ENCODE assay signal across 10 cellular contexts in genomic region chr1:109253803-109254620, GRCh38. TPM values are rescaled to one million over a fixed set of nuclear protein-coding genes. Genes with fewer than 3 reads are reported as not detected.
DNase-seq lines count a peak whose midpoint lies in the region; ATAC-seq, FAIRE-seq and TF ChIP-seq lines count a peak whose summit lies in the region.
"Had no signal": no experiment of that assay in that cellular context is flagged by ENCODE, and none has a peak within 500 bp of the region (broad histone marks: within the 10 kb centered on the region; RNA-seq: fewer than 3 reads in every experiment).

No MANE protein-coding gene starts in this region.

- H3K27ac ChIP-seq in GM23338 (ENCODE audit: low read depth): 0 out of 2 replicates have a peak overlapping the region, but pooled peaks have one; percentile 14
- H3K27ac ChIP-seq in K562 (ENCODE audit: extremely low read depth, low read depth, low read length): peak overlapping the region; percentile 89
- H3K27ac ChIP-seq in skeletal muscle tissue (ENCODE audit: low read depth, low read length): peak overlapping the region; percentile 69

- POLR2A ChIA-PET in K562 (lab: Yijun Ruan, JAX): interaction anchor here (0.6 to 4.8 kb wide), 19 partner anchors 8 to 578 kb away, joined by 3 to 36 read pairs (median 4); partner anchors contain the start of genes PSRC1 and SORT1

- no peaks in the 10 kb centered on the region for H3F3A ChIP-seq in GM23338 (replicated peaks; ENCODE audit: low read depth)

- H3K9me3 ChIP-seq in K562 (replicated peaks; ENCODE audit: control insufficient read depth, insufficient read depth, low read depth, low read length) (no peaks in the 10 kb centered on the region), iPS-18c (ENCODE audit: control insufficient read depth, insufficient read depth, low read length) (peaks cover 7% of the 10 kb centered on the region), skeletal muscle tissue (ENCODE audit: control insufficient read depth in 3 of 3, low read length in 3 of 3) (no peaks in the 10 kb centered on the region)
- H3K9me3 ChIP-seq: Peyer's patch had no signal

- ATAC-seq in GM23338: peak; percentile 4; the same call in 2 of the 3 replicates
- ATAC-seq in K562: peak; percentile 79
- no peak for ATAC-seq in HG03571 (IDR thresholded peaks at IDR 0.05; ENCODE audit: unreplicated experiment)

- BruUV-seq in K562 (replicated peaks; lab: Mats Ljungman, UMichigan): no TSS peak

- H3K4me3 ChIP-seq in GM23338 (peak overlapping the region; percentile 26; the same call in 1 of the 2 replicates), K562 (peak overlapping the region; percentile 18; the same call in 1 of the 2 replicates), iPS-18c (ENCODE audit: insufficient read depth, low read depth, low read length) (peak overlapping the region; percentile 11; the same call in 1 of the 2 replicates), skeletal muscle tissue (ENCODE audit: low read length in 3 of 3) (peak overlapping the region; percentile 22 to 38 (median 36))
- H3K4me3 ChIP-seq: Peyer's patch had no signal

- H3K9me2 ChIP-seq in GM23338 (ENCODE audit: insufficient read depth): no peaks in the 10 kb centered on the region

- CTCF ChIA-PET in K562 (lab: Yijun Ruan, JAX; ENCODE audit: low intra/inter-chr PET ratio): no interaction called here

- intact Hi-C loops in K562 (cut with micrococcal nuclease): loop anchor here (2.0 kb wide), 1 partner anchor 53 kb away; no protein-coding TSS in a partner anchor

- H3K9ac ChIP-seq in K562 (ENCODE audit: insufficient read depth in 1 of 2, low read depth in 2 of 2, low read length in 2 of 2) (peak overlapping the region; percentile 81 to 89), skeletal muscle tissue (ENCODE audit: low read depth in 1 of 3, low read length in 3 of 3) (peak overlapping the region; percentile 45 to 61 (median 60))

- H3K9me3 Mint-ChIP-seq in GM23338: peaks cover 17% of the 10 kb centered on the region; the same call in 2 of the 3 replicates

- H3K79me2 ChIP-seq in GM23338 (replicated peaks; ENCODE audit: insufficient read depth): peaks cover 19% of the 10 kb centered on the region; the same call in 1 of the 2 replicates
- peaks cover 36% of the 10 kb centered on the region for H3K79me2 ChIP-seq in K562 (ENCODE audit: control insufficient read depth, insufficient read depth, low read length)

- in situ Hi-C loops in K562 (cut with MboI): no loop called here

- H2AFZ ChIP-seq in GM23338 (no peak overlapping the region; the same call in 1 of the 2 replicates), K562 (ENCODE audit: low read depth, low read length) (peak overlapping the region; percentile 69)

- H3K4me2 ChIP-seq in GM23338 (peak overlapping the region; percentile 64), K562 (ENCODE audit: insufficient read depth, low read length) (peak overlapping the region; percentile 83)

- no peak; the same call in 1 of the 2 replicates for TF ChIP-seq EP300 in K562 (IDR thresholded peaks at IDR 0.05; ENCODE audit: low read length)

- FAIRE-seq in K562 (lab: Jason Lieb, UNC): peak; percentile 97

- H3K4me1 ChIP-seq in GM23338 (ENCODE audit: insufficient read depth) (peaks cover 30% of the 10 kb centered on the region), K562 (replicated peaks in 1 of 2; ENCODE audit: control insufficient read depth in 2 of 2, insufficient read depth in 2 of 2, low read length in 2 of 2) (peaks cover 40 to 80% of the 10 kb centered on the region in 2 experiments), skeletal muscle tissue (ENCODE audit: control insufficient read depth in 3 of 3, insufficient read depth in 3 of 3, low read length in 3 of 3) (peaks cover 29 to 50% (median 35%) of the 10 kb centered on the region in 3 donors)

- peak overlapping the region; percentile 82; the same call in 1 of the 2 replicates for H3K27ac Mint-ChIP-seq in GM23338

- no peak for TF ChIP-seq POLR2A in K562 (conservative IDR thresholded peaks at IDR 0.05)

- H3K36me3 ChIP-seq in GM23338 (ENCODE audit: insufficient read depth) (no peaks in the 10 kb centered on the region), K562 (ENCODE audit: control insufficient read depth, insufficient read depth, low read length) (peaks cover 9% of the 10 kb centered on the region; the same call in 2 of the 3 replicates), skeletal muscle tissue (ENCODE audit: control insufficient read depth in 3 of 3, insufficient read depth in 3 of 3, low read length in 3 of 3) (peaks cover 0 to 2% (median 2%) of the 10 kb centered on the region in 3 donors)
- H3K36me3 ChIP-seq: Peyer's patch had no signal

- H3K36me3 Mint-ChIP-seq in GM23338 (ENCODE audit: low read depth): peaks cover 28% of the 10 kb centered on the region

- peak overlapping the region; percentile 27; the same call in 1 of the 3 replicates for H3K4me3 Mint-ChIP-seq in GM23338

- H3K9me1 ChIP-seq in K562 (ENCODE audit: control insufficient read depth, insufficient read depth, low read length): peaks cover 4% of the 10 kb centered on the region

- WGBS in K562 (ENCODE audit: insufficient coverage, low coverage, missing lambda C conversion rate): 5% methylated on average over 9 of the region's 9 CpGs

- TF ChIP-seq CTCF in GM23338 (conservative IDR thresholded peaks at IDR 0.05; ENCODE audit: low read depth in 2 of 2): no peak; a peak in 1 of 4 replicates
- 0 out of 6 replicates have a peak, but pooled peaks have one; percentile 11 to 12 (median 11) for TF ChIP-seq CTCF in K562 (IDR thresholded peaks at IDR 0.05 in 2 of 3, conservative IDR thresholded peaks at IDR 0.05 in 1 of 3; ENCODE audit: insufficient read depth in 2 of 3, low read depth in 1 of 3, low read length in 3 of 3)

- TF ChIP-seq RAD21 in K562 (CRISPR knock-in tag; conservative IDR thresholded peaks at IDR 0.05 in 1 of 2, IDR thresholded peaks at IDR 0.05 in 1 of 2): no peak

- peaks cover 28% of the 10 kb centered on the region for H3K4me1 Mint-ChIP-seq in GM23338

- peak; percentile 62 for DNase-seq in GM23338 (ENCODE audit: low spot score)
- DNase-seq in K562 (ENCODE audit: extremely low read depth in 1 of 4, low spot score in 3 of 4): peak; percentile 84 to 89 (median 86)
- DNase-seq in mucosa of gallbladder (ENCODE audit: low spot score): no peak
- no peak for DNase-seq in SHP77 treated with DMSO at 0.1 percent for 48 hours (lab: John Stamatoyannopoulos, UW)
- no peak for DNase-seq in NK-92 treated with Interleukin-12 subunit alpha and Interleukin-12 subunit beta, amount 100 ng/mL, for 24 hours (lab: John Stamatoyannopoulos, UW)
- DNase-seq: Peyer's patch had no signal

- H3K27me3 Mint-ChIP-seq in GM23338 (ENCODE audit: insufficient read depth, low read depth, poor library complexity): peaks cover 24% of the 10 kb centered on the region

- peaks cover 7% of the 10 kb centered on the region for H3K27me3 ChIP-seq in GM23338 (ENCODE audit: insufficient read depth)
- H3K27me3 ChIP-seq in K562 (ENCODE audit: control insufficient read depth in 2 of 2, insufficient read depth in 2 of 2, low read length in 2 of 2): no peaks in the 10 kb centered on the region
- H3K27me3 ChIP-seq in skeletal muscle tissue (ENCODE audit: control insufficient read depth in 3 of 3, insufficient read depth in 3 of 3, low read length in 3 of 3): peaks cover 0 to 3% (median 0%) of the 10 kb centered on the region in 3 donors
- H3K27me3 ChIP-seq: Peyer's patch had no signal

- no peaks in the 10 kb centered on the region; the same call in 1 of the 2 replicates for H4K20me1 ChIP-seq in GM23338 (replicated peaks; ENCODE audit: insufficient read depth)
- H4K20me1 ChIP-seq in K562 (replicated peaks; ENCODE audit: control insufficient read depth, insufficient read depth, low read length): no peaks in the 10 kb centered on the region

RNA-seq across cellular contexts. Expression of gene CELSR2, which starts 4.7 kb away (rescaled TPM):
- 30.4 and 35.1 TPM in 2 replicates for total RNA-seq in GM23338 (2014; rRNA removed; shearing (Covaris generic))
- polyA plus RNA-seq in GM23338 (2016; fragmentation: Nextera tagmentation; extraction: Ambion mirVana): 11.1 and 11.2 TPM in 2 replicates
- 44.8 and 129 TPM in 2 replicates for total RNA-seq in K562 (2011; cell fraction: chromatin; rRNA removed; ENCODE audit: low replicate concordance)
- 69.9 and 80.7 TPM in 2 replicates for total RNA-seq in K562 (2011; cell fraction: nucleolus; rRNA removed)
- total RNA-seq in K562 (2011; cell fraction: nucleoplasm; rRNA removed): 57.7 and 69.2 TPM in 2 replicates
- total RNA-seq in K562 (2014; rRNA removed): 4.1 and 5.9 TPM in 2 replicates
- total RNA-seq in K562 (2014; rRNA removed; fragmentation: Illumina TruSeq; extraction: Trizol): 2.7 and 3.0 TPM in 2 replicates
- total RNA-seq in K562 (2015; rRNA removed; fragmentation: Illumina TruSeq; extraction: Trizol): 4.2 and 5.0 TPM in 2 replicates
- 19.1 and 21.9 TPM in 2 replicates for total RNA-seq in K562 (2021)
- 7.2 and 8.2 TPM in 2 replicates for polyA plus RNA-seq in K562 (2011; rRNA removed)
- 8.3 and 12.6 TPM in 2 replicates for polyA plus RNA-seq in K562 (2011; cell fraction: cytosol; rRNA removed)
- polyA plus RNA-seq in K562 (2011; cell fraction: nucleus; rRNA removed): 38.5 and 63.5 TPM in 2 replicates
- 15.6 and 17.8 TPM in 2 replicates for polyA plus RNA-seq in K562 (2012)
- polyA plus RNA-seq in K562 (2014; fragmentation: Illumina TruSeq; extraction: Trizol): 14.1 and 15.3 TPM in 2 replicates
- under 1 TPM; 0.31 to 0.86 TPM for polyA plus RNA-seq in K562 (2014; fragmentation: Nextera tagmentation; extraction: Ambion mirVana)
- 9.0 and 10.2 TPM in 2 replicates for polyA plus RNA-seq in K562 (2014; rRNA removed)
- polyA minus RNA-seq in K562 (2011; rRNA and poly(A)+ RNA removed): 14.3 and 24.2 TPM in 2 replicates
- polyA minus RNA-seq in K562 (2011; cell fraction: cytosol; rRNA and poly(A)+ RNA removed): 23.8 and 25.3 TPM in 2 replicates
- polyA minus RNA-seq in K562 (2011; cell fraction: nucleus; rRNA and poly(A)+ RNA removed): 31.9 and 33.1 TPM in 2 replicates
- 1.6 TPM for total RNA-seq in skeletal muscle tissue
- total RNA-seq in mucosa of gallbladder: 20.9 TPM

RNA-seq across cellular contexts. Expression of gene PSRC1, which starts 28.9 kb away (rescaled TPM):
- 50.6 and 61.1 TPM in 2 replicates for total RNA-seq in GM23338 (2014; rRNA removed; shearing (Covaris generic))
- 51.4 and 55.0 TPM in 2 replicates for polyA plus RNA-seq in GM23338 (2016; fragmentation: Nextera tagmentation; extraction: Ambion mirVana)
- total RNA-seq in K562 (2011; cell fraction: chromatin; rRNA removed; ENCODE audit: low replicate concordance): 69.7 and 109 TPM in 2 replicates
- total RNA-seq in K562 (2011; cell fraction: nucleolus; rRNA removed): 85.4 and 86.3 TPM in 2 replicates
- total RNA-seq in K562 (2011; cell fraction: nucleoplasm; rRNA removed): 66.2 and 83.3 TPM in 2 replicates
- total RNA-seq in K562 (2014; rRNA removed): 52.2 and 64.0 TPM in 2 replicates
- total RNA-seq in K562 (2014; rRNA removed; fragmentation: Illumina TruSeq; extraction: Trizol): 27.9 and 28.7 TPM in 2 replicates
- total RNA-seq in K562 (2015; rRNA removed; fragmentation: Illumina TruSeq; extraction: Trizol): 34.7 and 37.0 TPM in 2 replicates
- total RNA-seq in K562 (2021): 51.8 and 55.4 TPM in 2 replicates
- polyA plus RNA-seq in K562 (2011; rRNA removed): 39.3 and 59.5 TPM in 2 replicates
- polyA plus RNA-seq in K562 (2011; cell fraction: cytosol; rRNA removed): 40.2 and 44.2 TPM in 2 replicates
- 225 and 272 TPM in 2 replicates for polyA plus RNA-seq in K562 (2011; cell fraction: nucleus; rRNA removed)
- 43.7 and 45.1 TPM in 2 replicates for polyA plus RNA-seq in K562 (2012)
- polyA plus RNA-seq in K562 (2014; fragmentation: Illumina TruSeq; extraction: Trizol): 41.8 and 49.7 TPM in 2 replicates
- 1 to 10 TPM; 6.5 to 7.9 TPM for polyA plus RNA-seq in K562 (2014; fragmentation: Nextera tagmentation; extraction: Ambion mirVana)
- 56.1 and 65.2 TPM in 2 replicates for polyA plus RNA-seq in K562 (2014; rRNA removed)
- polyA minus RNA-seq in K562 (2011; rRNA and poly(A)+ RNA removed): 16.7 and 17.2 TPM in 2 replicates
- 15.9 and 17.8 TPM in 2 replicates for polyA minus RNA-seq in K562 (2011; cell fraction: cytosol; rRNA and poly(A)+ RNA removed)
- polyA minus RNA-seq in K562 (2011; cell fraction: nucleus; rRNA and poly(A)+ RNA removed): 23.6 and 43.5 TPM in 2 replicates
- total RNA-seq in skeletal muscle tissue: 1.6 TPM
- 7.4 TPM for total RNA-seq in mucosa of gallbladder

RNA-seq across cellular contexts. Expression of gene SARS1, which starts 40.3 kb away (rescaled TPM):
- total RNA-seq in GM23338 (2014; rRNA removed; shearing (Covaris generic)): 166 and 168 TPM in 2 replicates
- polyA plus RNA-seq in GM23338 (2016; fragmentation: Nextera tagmentation; extraction: Ambion mirVana) (125 and 141 TPM in 2 replicates), K562 (2011; rRNA removed) (221 and 230 TPM in 2 replicates), K562 (2014; fragmentation: Illumina TruSeq; extraction: Trizol) (293 and 317 TPM in 2 replicates), K562 (2014; fragmentation: Nextera tagmentation; extraction: Ambion mirVana) (100 to 1,000 TPM; 336 to 623 TPM), K562 (2014; rRNA removed) (235 and 240 TPM in 2 replicates)
- total RNA-seq in K562 (2011; cell fraction: chromatin; rRNA removed; ENCODE audit: low replicate concordance): 340 and 395 TPM in 2 replicates
- 195 and 209 TPM in 2 replicates for total RNA-seq in K562 (2011; cell fraction: nucleolus; rRNA removed)
- 265 and 293 TPM in 2 replicates for total RNA-seq in K562 (2011; cell fraction: nucleoplasm; rRNA removed)
- total RNA-seq in K562 (2014; rRNA removed) (254 and 257 TPM in 2 replicates), K562 (2014; rRNA removed; fragmentation: Illumina TruSeq; extraction: Trizol) (273 and 284 TPM in 2 replicates), K562 (2015; rRNA removed; fragmentation: Illumina TruSeq; extraction: Trizol) (211 and 221 TPM in 2 replicates), K562 (2021) (232 and 246 TPM in 2 replicates), skeletal muscle tissue (87.7 TPM), mucosa of gallbladder (113 TPM)
- polyA plus RNA-seq in K562 (2011; cell fraction: cytosol; rRNA removed): 149 and 217 TPM in 2 replicates
- 232 and 336 TPM in 2 replicates for polyA plus RNA-seq in K562 (2011; cell fraction: nucleus; rRNA removed)
- polyA plus RNA-seq in K562 (2012): 195 and 518 TPM in 2 replicates
- 227 and 242 TPM in 2 replicates for polyA minus RNA-seq in K562 (2011; rRNA and poly(A)+ RNA removed)
- polyA minus RNA-seq in K562 (2011; cell fraction: cytosol; rRNA and poly(A)+ RNA removed): 87.5 and 101 TPM in 2 replicates
- polyA minus RNA-seq in K562 (2011; cell fraction: nucleus; rRNA and poly(A)+ RNA removed): 92.1 and 168 TPM in 2 replicates

RNA-seq across cellular contexts. Expression of gene MYBPHL, which starts 52.8 kb away (rescaled TPM):
- not detected in 2 replicates for total RNA-seq in GM23338 (2014; rRNA removed; shearing (Covaris generic))
- polyA plus RNA-seq in GM23338 (2016; fragmentation: Nextera tagmentation; extraction: Ambion mirVana) (0.68 TPM in 1 of 2 replicates, not detected in the other), K562 (2011; rRNA removed) (0.60 and 1.9 TPM in 2 replicates), K562 (2014; fragmentation: Illumina TruSeq; extraction: Trizol) (0.22 and 0.36 TPM in 2 replicates), K562 (2014; fragmentation: Nextera tagmentation; extraction: Ambion mirVana) (under 1 TPM; 0.20 TPM), K562 (2014; rRNA removed) (0.08 and 0.45 TPM in 2 replicates)
- total RNA-seq in K562 (2011; cell fraction: chromatin; rRNA removed; ENCODE audit: low replicate concordance): 1.2 and 1.7 TPM in 2 replicates
- 1.2 TPM in 2 replicates for total RNA-seq in K562 (2011; cell fraction: nucleolus; rRNA removed)
- total RNA-seq in K562 (2011; cell fraction: nucleoplasm; rRNA removed): 1.5 TPM in 1 of 2 replicates, not detected in the other
- total RNA-seq in K562 (2014; rRNA removed) (0.49 and 0.50 TPM in 2 replicates), K562 (2014; rRNA removed; fragmentation: Illumina TruSeq; extraction: Trizol) (0.33 and 0.57 TPM in 2 replicates), K562 (2015; rRNA removed; fragmentation: Illumina TruSeq; extraction: Trizol) (0.15 and 0.22 TPM in 2 replicates), K562 (2021) (0.34 and 0.66 TPM in 2 replicates), skeletal muscle tissue (under 0.01 TPM), mucosa of gallbladder (0.20 TPM)
- polyA plus RNA-seq in K562 (2011; cell fraction: cytosol; rRNA removed): 0.52 and 2.6 TPM in 2 replicates
- 0.73 and 4.1 TPM in 2 replicates for polyA plus RNA-seq in K562 (2011; cell fraction: nucleus; rRNA removed)
- 0.08 and 0.36 TPM in 2 replicates for polyA plus RNA-seq in K562 (2012)
- 0.42 and 0.74 TPM in 2 replicates for polyA minus RNA-seq in K562 (2011; rRNA and poly(A)+ RNA removed)
- 0.57 TPM in 1 of 2 replicates, not detected in the other for polyA minus RNA-seq in K562 (2011; cell fraction: cytosol; rRNA and poly(A)+ RNA removed)
- polyA minus RNA-seq in K562 (2011; cell fraction: nucleus; rRNA and poly(A)+ RNA removed): 0.56 and 0.67 TPM in 2 replicates
- total RNA-seq: myocyte, Peyer's patch had no signal

Comparison
In these comparisons a context has a peak if more than half of its experiments do, and no peak if none do; other contexts are left out.
1. DNase-seq: peak in GM23338 (single experiment) and K562 (4 of 4); none in mucosa of gallbladder (single experiment), SHP77 treated with DMSO at 0.1 percent for 48 hours (single experiment) and NK-92 treated with Interleukin-12 subunit alpha and Interleukin-12 subunit beta, amount 100 ng/mL, for 24 hours (single experiment).
2. H3K27ac ChIP-seq: peak in every context shown above with its lines; median percentile 89 in K562; 69 in skeletal muscle tissue; 14 in GM23338.
3. CTCF ChIP-seq: peak in K562 (3 of 3); none in GM23338 (0 of 2).
4. Peak in every context shown above with its lines, with median percentiles within 50 percentile points of each other: H3K4me3 ChIP-seq.